8 cellular contexts compared by ENCODE assay signal in genomic region chr5:134070979-134071849, GRCh38. TPM values are rescaled to one million over a fixed set of nuclear protein-coding genes. Genes with fewer than 3 reads are reported as not detected.
DNase-seq lines count a peak whose midpoint lies in the region; ATAC-seq, FAIRE-seq and TF ChIP-seq lines count a peak whose summit lies in the region.

No MANE protein-coding gene starts in this region.

- H3K36me3 Mint-ChIP-seq in endodermal cell (ENCODE audit: low read depth) (no peaks in the 10 kb centered on the region), nephron (ENCODE audit: low read depth) (no peaks in the 10 kb centered on the region)

- TF ChIP-seq CTCF in GM13977 (IDR thresholded peaks at IDR 0.05; ENCODE audit: extremely low read depth, insufficient read depth, missing control alignments) = peak; percentile 41
- no peak for TF ChIP-seq CTCF in Peyer's patch (IDR thresholded peaks at IDR 0.05)
- TF ChIP-seq CTCF in endodermal cell (conservative IDR thresholded peaks at IDR 0.05) = peak; percentile 41
- peak in 1 of 3 experiments; percentile 8 for TF ChIP-seq CTCF in nephron (IDR thresholded peaks at IDR 0.05; ENCODE audit: unreplicated experiment in 3 of 3)

- peaks cover 0 to 11% (median 8%) of the 10 kb centered on the region in 4 donors for H3K4me1 ChIP-seq in Peyer's patch
- H3K4me1 ChIP-seq in endodermal cell (ENCODE audit: control insufficient read depth, insufficient read depth, low read length) = no peaks in the 10 kb centered on the region

- H3K4me3 Mint-ChIP-seq in endodermal cell (peak overlapping the region; percentile 53), nephron (peak overlapping the region; percentile 70 to 77 (median 76))

- no peaks in the 10 kb centered on the region for H3K9me3 Mint-ChIP-seq in endodermal cell
- H3K9me3 Mint-ChIP-seq in nephron = peaks cover 3% of the 10 kb centered on the region

- H3K9ac ChIP-seq in endodermal cell (ENCODE audit: extremely low read depth, low read length, poor library complexity, severe bottlenecking) = no peak overlapping the region

- peak overlapping the region; percentile 40 for H3K27ac Mint-ChIP-seq in endodermal cell
- H3K27ac Mint-ChIP-seq in nephron = no peak overlapping the region

- H3K27me3 ChIP-seq in Peyer's patch = no peaks in the 10 kb centered on the region
- no peaks in the 10 kb centered on the region for H3K27me3 ChIP-seq in endodermal cell (ENCODE audit: control insufficient read depth, insufficient read depth, low read length, poor library complexity, severe bottlenecking)

- WGBS in endodermal cell (ENCODE audit: insufficient coverage in 1 of 2, insufficient read length in 1 of 2), 2 experiments = 21 to 22% methylated on average over 10 to 40 of the region's 42 CpGs

- H3K4me1 Mint-ChIP-seq in endodermal cell (peaks cover 7% of the 10 kb centered on the region), nephron (peaks cover 6% of the 10 kb centered on the region)

- H3K9me3 ChIP-seq in Peyer's patch (no peaks in the 10 kb centered on the region), endodermal cell (ENCODE audit: control insufficient read depth, low read length) (no peaks in the 10 kb centered on the region)

- no peak for FAIRE-seq in HTR-8/SVneo (lab: Jason Lieb, UNC)

- H3K27me3 Mint-ChIP-seq in endodermal cell (ENCODE audit: insufficient read depth) (peaks cover 13% of the 10 kb centered on the region), nephron (ENCODE audit: low read depth) (peaks cover 13% of the 10 kb centered on the region)

- peak overlapping the region in 2 of 4 donors; percentile 5 to 7 for H3K27ac ChIP-seq in Peyer's patch
- no peak overlapping the region for H3K27ac ChIP-seq in endodermal cell (ENCODE audit: low read depth, low read length)

- H3K36me3 ChIP-seq in Peyer's patch (no peaks in the 10 kb centered on the region), endodermal cell (ENCODE audit: control insufficient read depth, insufficient read depth, low read length) (no peaks in the 10 kb centered on the region)

- no peak for TF ChIP-seq POLR2A in Peyer's patch (IDR thresholded peaks at IDR 0.05)

- in situ Hi-C loops in GM13977 (cut with MboI; ENCODE audit: low pct_unique_long_range_greater_than_20kb, low sequenced_read_pairs, unreplicated experiment) = no loop called here

- ATAC-seq in GM21526 (IDR thresholded peaks at IDR 0.05; ENCODE audit: low FRiP score, unreplicated experiment) = no peak

- H3K4me3 ChIP-seq in Peyer's patch (peak overlapping the region; percentile 26 to 53 (median 40)), endodermal cell (ENCODE audit: low read length) (peak overlapping the region; percentile 70)

- DNase-seq in GM13977 (ENCODE audit: low spot score) (peak; percentile 59), Peyer's patch (peak in 1 of 3 donors; percentile 28), endodermal cell (peak; percentile 89), DMS153 (lab: John Stamatoyannopoulos, UW) (no peak), HTR-8/SVneo (ENCODE audit: insufficient read length, low spot score) (no peak), NCI-H1105 (lab: John Stamatoyannopoulos, UW) (no peak)

RNA-seq across cellular contexts. Expression of gene TCF7, which starts 43.3 kb away (rescaled TPM):
- 10 to 100 TPM; 11.8 to 32.2 (median 22.0) TPM for total RNA-seq in Peyer's patch
- total RNA-seq in endodermal cell = 10 to 100 TPM; 14.9 to 19.4 TPM
- polyA plus RNA-seq in endodermal cell (2013, experiment 1 of 2) = 9.0 TPM
- 8.9 TPM for polyA plus RNA-seq in endodermal cell (2013, experiment 2 of 2)

Comparison
In these comparisons a context has a peak if more than half of its experiments do, and no peak if none do; other contexts are left out.
1. DNase-seq: peak in GM13977 (single experiment) and endodermal cell (single experiment); none in DMS153 (single experiment), HTR-8/SVneo (single experiment) and NCI-H1105 (single experiment).
2. CTCF ChIP-seq: peak in GM13977 (single experiment) and endodermal cell (single experiment); none in Peyer's patch (0 of 6).